Comparison of ENCODE assay signal across 12 cellular contexts in genomic region chr6:7758456-7758855, GRCh38. TPM values are rescaled to one million over a fixed set of nuclear protein-coding genes. Genes with fewer than 3 reads are reported as not detected.
DNase-seq lines count a peak whose midpoint lies in the region; ATAC-seq and TF ChIP-seq lines count a peak whose summit lies in the region.
"Had no signal": no experiment of that assay in that cellular context is flagged by ENCODE, and none has a peak within 500 bp of the region (broad histone marks: within the 10 kb centered on the region; RNA-seq: fewer than 3 reads in every experiment).

No MANE protein-coding gene starts in this region.

- no peak overlapping the region for H3K9ac ChIP-seq in HCT116 (ENCODE audit: low read length)

- CTCF ChIA-PET in HCT116 (lab: Charles Lee): interaction anchor here (1.2 kb wide), 1 partner anchor 36 kb away, joined by 3 read pairs; no protein-coding TSS in a partner anchor

- H3K4me1 ChIP-seq in HCT116 (ENCODE audit: control insufficient read depth in 1 of 2, insufficient read depth in 2 of 2, low read length in 2 of 2) (peaks cover 0 to 9% of the 10 kb centered on the region in 2 experiments; a peak in 2 of 4 replicates), SJSA1 (replicated peaks) (peaks cover 19% of the 10 kb centered on the region)

- H3K27ac ChIP-seq in HCT116 (ENCODE audit: low read depth, low read length) (no peak overlapping the region), SJSA1 (peak overlapping the region; percentile 60)
- H3K27ac ChIP-seq: stomach had no signal

- peak; percentile 7 for DNase-seq in HCT116 (ENCODE audit: low read depth, low spot score)
- DNase-seq in SJSA1 (ENCODE audit: low read depth in 1 of 2, low spot score in 2 of 2): peak; percentile 95 to 96
- DNase-seq in fibroblast of the aortic adventitia (ENCODE audit: low read depth): peak; percentile 96
- peak; percentile 53 for DNase-seq in smooth muscle cell of the brain vasculature (ENCODE audit: low read depth, low spot score)
- no peak for DNase-seq in DMS53 treated with DMSO at 0.1 percent for 48 hours (lab: John Stamatoyannopoulos, UW; ENCODE audit: unreplicated experiment)
- no peak for DNase-seq in NCI-H446 treated with DMSO at 0.1 percent for 48 hours (lab: John Stamatoyannopoulos, UW)
- DNase-seq: H7; NCI-H1105 treated with DMSO at 0.1 percent for 48 hours; stimulated activated CD4-positive, alpha-beta T cell treated with anti-CD3 and anti-CD28 coated beads, Interleukin-1b, Interleukin-23, amount 100 ng/mL, for 48 hours; stomach had no signal

- no peaks in the 10 kb centered on the region for H3K9me2 ChIP-seq in HCT116 (ENCODE audit: insufficient read depth)

- H3K36me3 ChIP-seq in HCT116 (ENCODE audit: control insufficient read depth in 1 of 2, insufficient read depth in 2 of 2, low read length in 2 of 2) (no peaks in the 10 kb centered on the region), SJSA1 (no peaks in the 10 kb centered on the region)
- H3K36me3 ChIP-seq: stomach had no signal

- H3K9me3 ChIP-seq in HCT116 (ENCODE audit: control insufficient read depth in 1 of 2, insufficient read depth in 1 of 2, low read depth in 1 of 2, low read length in 2 of 2) (no peaks in the 10 kb centered on the region), SJSA1 (replicated peaks) (no peaks in the 10 kb centered on the region)

- H3K4me2 ChIP-seq in HCT116 (ENCODE audit: low read length): peak overlapping the region; percentile 23; the same call in 1 of the 2 replicates

- intact Hi-C loops in HCT116 (cut with micrococcal nuclease): no loop called here

- H3K27me3 ChIP-seq in HCT116 (ENCODE audit: insufficient read depth, low read length) (peaks cover 29% of the 10 kb centered on the region; the same call in 1 of the 2 replicates), SJSA1 (replicated peaks) (no peaks in the 10 kb centered on the region)
- H3K27me3 ChIP-seq: stomach had no signal

- H4K20me1 ChIP-seq in HCT116 (ENCODE audit: insufficient read depth): peaks cover 3% of the 10 kb centered on the region; the same call in 1 of the 2 replicates

- no peak overlapping the region for H3K4me3 ChIP-seq in HCT116 (replicated peaks in 1 of 2; ENCODE audit: low read depth in 1 of 2, low read length in 2 of 2)
- H3K4me3 ChIP-seq in SJSA1: no peak overlapping the region
- H3K4me3 ChIP-seq in fibroblast of the aortic adventitia (ENCODE audit: low read depth, low read length): no peak overlapping the region
- H3K4me3 ChIP-seq: stomach had no signal

- TF ChIP-seq POLR2A in HCT116 (IDR thresholded peaks at IDR 0.05; ENCODE audit: borderline replicate concordance, extremely low read depth, insufficient read depth, insufficient read length): no peak

- RAD21 ChIA-PET in HCT116 (lab: Charles Lee; ENCODE audit: low non-redundant PET in 1 of 2, low total read pairs in 2 of 2, uncharacterized antibody in 2 of 2, unreplicated experiment in 2 of 2): no interaction called here

- ATAC-seq in HCT116 (peak; percentile 76), HG03095 (IDR thresholded peaks at IDR 0.05; ENCODE audit: unreplicated experiment) (no peak)
- ATAC-seq: natural killer cell treated with Interleukin-12 subunit alpha and Interleukin-12 subunit beta and Interleukin-15 and Interleukin-18, amount 100 ng/mL, for 72 hours had no signal

- no TSS peak for BruUV-seq in HCT116 (replicated peaks; lab: Mats Ljungman, UMichigan)

- POLR2A ChIA-PET in HCT116 (lab: Charles Lee): no interaction called here

- no peak for TF ChIP-seq CTCF in HCT116 (IDR thresholded peaks at IDR 0.05 in 2 of 3, conservative IDR thresholded peaks at IDR 0.05 in 1 of 3; ENCODE audit: borderline replicate concordance in 1 of 3, insufficient read depth in 1 of 3, low read depth in 2 of 3, low read length in 2 of 3)
- no peak for TF ChIP-seq CTCF in fibroblast of the aortic adventitia (IDR thresholded peaks at IDR 0.05; ENCODE audit: insufficient read depth, low read length)

- H2AFZ ChIP-seq in HCT116 (ENCODE audit: low read depth, low read length, poor library complexity, severe bottlenecking): no peak overlapping the region

- H3K79me2 ChIP-seq in HCT116 (ENCODE audit: insufficient read depth, low read length): no peaks in the 10 kb centered on the region

- TF ChIP-seq RAD21 in HCT116 (IDR thresholded peaks at IDR 0.05; ENCODE audit: low read depth): no peak

TF ChIP-seq in HCT116, 20 proteins besides CTCF, POLR2A, EP300 and RAD21:
- no peak for TF ChIP-seq ZFX (IDR thresholded peaks at IDR 0.05)
- TF ChIP-seq ELF1 (IDR thresholded peaks at IDR 0.05; ENCODE audit: borderline replicate concordance, low read depth): no peak
- TF ChIP-seq ATF3 (IDR thresholded peaks at IDR 0.05): no peak
- no peak for TF ChIP-seq EZH2 (IDR thresholded peaks at IDR 0.05)
- no peak for TF ChIP-seq POLR2AphosphoS5 (IDR thresholded peaks at IDR 0.05; ENCODE audit: low read depth, low read length)
- no peak for TF ChIP-seq REST (IDR thresholded peaks at IDR 0.05; ENCODE audit: low read depth)
- TF ChIP-seq EGR1 (IDR thresholded peaks at IDR 0.05; ENCODE audit: low read depth): no peak
- TF ChIP-seq ZBTB33 (IDR thresholded peaks at IDR 0.05; ENCODE audit: extremely low read depth, insufficient replicate concordance, low read length): no peak
- no peak for TF ChIP-seq FOSL1 (IDR thresholded peaks at IDR 0.05; ENCODE audit: low read depth)
- TF ChIP-seq CBX3 (IDR thresholded peaks at IDR 0.05; ENCODE audit: low read depth): no peak
- no peak for TF ChIP-seq SIN3A (IDR thresholded peaks at IDR 0.05; ENCODE audit: low read depth)
- TF ChIP-seq SRF (IDR thresholded peaks at IDR 0.05; ENCODE audit: low read depth): no peak
- TF ChIP-seq TCF7L2 (IDR thresholded peaks at IDR 0.05; ENCODE audit: borderline replicate concordance, extremely low read depth, insufficient read depth, insufficient read length): no peak
- no peak for TF ChIP-seq SP1 (IDR thresholded peaks at IDR 0.05; ENCODE audit: low read depth)
- no peak for TF ChIP-seq EZH2phosphoT487 (IDR thresholded peaks at IDR 0.05; ENCODE audit: borderline replicate concordance)
- no peak for TF ChIP-seq ZNF274 (IDR thresholded peaks at IDR 0.05; ENCODE audit: low read depth, low read length)
- no peak for TF ChIP-seq MAX (IDR thresholded peaks at IDR 0.05)
- no peak for TF ChIP-seq CEBPB (IDR thresholded peaks at IDR 0.05; ENCODE audit: low read depth)
- TF ChIP-seq JUND (IDR thresholded peaks at IDR 0.05): no peak
- TF ChIP-seq YY1 (IDR thresholded peaks at IDR 0.05; ENCODE audit: extremely low read depth, insufficient replicate concordance, low read depth, low read length): no peak

RNA-seq across cellular contexts. Expression of gene BMP6, which starts 32.6 kb away (rescaled TPM):
- 1.6 TPM for total RNA-seq in HCT116 (2021; ENCODE audit: unreplicated experiment)
- polyA plus RNA-seq in HCT116 (2012): 1.1 and 1.2 TPM in 2 replicates
- total RNA-seq in SJSA1 (2014; rRNA removed; shearing (Covaris generic)): 1.4 and 1.7 TPM in 2 replicates
- total RNA-seq in fibroblast of the aortic adventitia (ENCODE audit: low replicate concordance): 1.3 and 10.5 TPM in 2 replicates
- total RNA-seq: natural killer cell treated with Interleukin-12 subunit alpha and Interleukin-12 subunit beta and Interleukin-15 and Interleukin-18, amount 100 ng/mL, for 72 hours had no signal

Comparison
In these comparisons a context has a peak if more than half of its experiments do, and no peak if none do; other contexts are left out.
1. DNase-seq: peak in HCT116 (single experiment), SJSA1 (2 of 2), fibroblast of the aortic adventitia (single experiment) and smooth muscle cell of the brain vasculature (single experiment); none in DMS53 treated with DMSO at 0.1 percent for 48 hours (single experiment) and NCI-H446 treated with DMSO at 0.1 percent for 48 hours (single experiment).